In genomic region chr10:100143756-100144155, GRCh38 we compare ENCODE assay signal across 35 cellular contexts.
"Had no signal": no experiment of that assay in that cellular context is flagged by ENCODE, and none has a peak within 500 bp of the region (broad histone marks: within the 10 kb centered on the region; RNA-seq: fewer than 3 reads in every experiment).

No MANE protein-coding gene starts in this region.

- H3K9me3 ChIP-seq: MG63 had no signal

- DNase-seq: Karpas-422, Kasumi-1, MG63, MM.1S, MV-4-11, NCI-H1048, NCI-H1092, NCI-H1092 treated with DMSO at 0.1 percent for 48 hours, NCI-H1105, NCI-H1105 treated with DMSO at 0.1 percent for 48 hours, NCI-H1417, NCI-H1417 treated with DMSO at 0.1 percent for 48 hours, NCI-H1436, NCI-H1436 treated with DMSO at 0.1 percent for 48 hours, NCI-H146, NCI-H1694, NCI-H1694 treated with DMSO at 0.1 percent for 48 hours, NCI-H187, NCI-H187 treated with DMSO at 0.1 percent for 48 hours, NCI-H1930, NCI-H2029, NCI-H2029 treated with DMSO at 0.1 percent for 48 hours, NCI-H2081, NCI-H2081 treated with DMSO at 0.1 percent for 48 hours, NCI-H2107, NCI-H2171, NCI-H2171 treated with DMSO at 0.1 percent for 48 hours, NCI-H2227 treated with DMSO at 0.1 percent for 48 hours, NCI-H226, NCI-H345, NCI-H446, NCI-H446 treated with DMSO at 0.1 percent for 48 hours, NCI-H510A, NCI-H510A treated with DMSO at 0.1 percent for 48 hours, NCI-H524 had no signal

- H3K4me3 ChIP-seq: MG63 had no signal

- H3K36me3 ChIP-seq: MG63 had no signal
